In the genomic region with DNA sequence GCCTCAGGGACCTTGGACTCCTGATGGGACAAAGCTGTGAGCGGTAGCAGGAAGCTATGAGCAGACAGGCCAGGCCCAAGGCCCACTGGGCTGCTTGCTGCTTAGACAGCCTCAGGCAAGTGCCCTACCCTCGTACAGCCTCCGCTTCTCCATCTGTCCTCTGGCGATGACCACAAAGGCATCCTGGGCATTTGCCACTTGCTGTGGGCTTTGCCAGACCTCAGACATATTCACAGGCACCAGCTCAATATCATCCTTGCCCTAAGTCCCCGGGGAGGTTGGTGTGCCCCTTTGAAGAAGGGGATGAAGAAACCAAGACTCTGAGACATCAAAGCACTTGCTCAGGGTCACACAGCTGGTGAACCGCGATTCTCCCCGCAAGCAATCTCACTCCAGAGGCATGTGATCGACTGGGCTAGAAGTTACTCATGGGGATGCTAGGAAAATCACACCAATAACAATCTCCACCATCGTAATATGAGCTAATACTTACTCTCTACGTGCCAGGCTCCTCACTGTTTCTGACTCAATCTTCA, we compare ENCODE assay signal across 15 cellular contexts. TPM values are rescaled to one million over a fixed set of nuclear protein-coding genes. Genes with fewer than 3 reads are reported as not detected.
DNase-seq lines count a peak whose midpoint lies in the region; ATAC-seq and TF ChIP-seq lines count a peak whose summit lies in the region.
"Had no signal": no experiment of that assay in that cellular context is flagged by ENCODE, and none has a peak within 500 bp of the region (broad histone marks: within the 10 kb centered on the region; RNA-seq: fewer than 3 reads in every experiment).

No MANE protein-coding gene starts in this region.

- H3K27me3 ChIP-seq in kidney epithelial cell (ENCODE audit: control insufficient read depth, insufficient read depth, low read length) (no peaks in the 10 kb centered on the region), lower lobe of right lung (ENCODE audit: low read depth) (no peaks in the 10 kb centered on the region)
- H3K27me3 ChIP-seq: right atrium auricular region had no signal

- TF ChIP-seq CTCF in kidney epithelial cell (IDR thresholded peaks at IDR 0.05; ENCODE audit: insufficient read depth, low read length, poor library complexity, severe bottlenecking) (no peak), lower lobe of right lung (IDR thresholded peaks at IDR 0.05) (no peak)

- DNase-seq in AG08395 (ENCODE audit: low spot score) (peak; percentile 70), HS-5 (ENCODE audit: low read depth) (peak; percentile 94), astrocyte of the hippocampus (ENCODE audit: low read depth, low spot score) (peak; percentile 82), kidney epithelial cell (ENCODE audit: low read depth) (peak; percentile 88), mucosa of gallbladder (ENCODE audit: low spot score) (no peak), left ventricle myocardium superior (no peak), NCI-H2081 (lab: John Stamatoyannopoulos, UW) (no peak), lower lobe of right lung (no peak)
- DNase-seq: activated T-cell treated with anti-CD3 and anti-CD28 coated beads, Interleukin-2, amount 50 U/mL, for 24 hours; C1 segment of cervical spinal cord; caudate nucleus; head of caudate nucleus; NCI-H2081 treated with DMSO at 0.1 percent for 48 hours; WERI-Rb-1 had no signal

- H3K36me3 ChIP-seq in kidney epithelial cell (ENCODE audit: control insufficient read depth, insufficient read depth, low read length) (no peaks in the 10 kb centered on the region), lower lobe of right lung (no peaks in the 10 kb centered on the region)
- H3K36me3 ChIP-seq: right atrium auricular region, WERI-Rb-1 had no signal

- H3K4me3 ChIP-seq in kidney epithelial cell (ENCODE audit: low read depth, low read length) (no peak overlapping the region), lower lobe of right lung (no peak overlapping the region)
- H3K4me3 ChIP-seq: right atrium auricular region had no signal

- no peaks in the 10 kb centered on the region for H3K9me3 ChIP-seq in lower lobe of right lung
- H3K9me3 ChIP-seq: right atrium auricular region had no signal

- H3K4me1 ChIP-seq in lower lobe of right lung = peaks cover 18% of the 10 kb centered on the region
- H3K4me1 ChIP-seq: right atrium auricular region had no signal

- intact Hi-C loops in left ventricle myocardium superior (cut with micrococcal nuclease) = no loop called here
- intact Hi-C loops in lower lobe of right lung (cut with DNase I) = no loop called here

- H3K27ac ChIP-seq in lower lobe of right lung = no peak overlapping the region
- H3K27ac ChIP-seq: right atrium auricular region, WERI-Rb-1 had no signal

- ATAC-seq in left ventricle myocardium superior (no peak), lower lobe of right lung (no peak)

RNA-seq across cellular contexts. Expression of a gene that starts 21.7 kb away (rescaled TPM):
- total RNA-seq in kidney epithelial cell (25.5 and 26.5 TPM in 2 replicates), mucosa of gallbladder (62.2 TPM), left ventricle myocardium superior (18.4 TPM), lower lobe of right lung (60.5 TPM)

RNA-seq across cellular contexts. Expression of a gene that starts 42.8 kb away (rescaled TPM):
- total RNA-seq in kidney epithelial cell (not detected in 2 replicates), mucosa of gallbladder (0.49 TPM), left ventricle myocardium superior (31.4 TPM), lower lobe of right lung (0.41 TPM)

Comparison
In these comparisons a context has a peak if more than half of its experiments do, and no peak if none do; other contexts are left out.
1. DNase-seq: peak in AG08395 (single experiment), HS-5 (single experiment), astrocyte of the hippocampus (single experiment) and kidney epithelial cell (single experiment); none in mucosa of gallbladder (single experiment), left ventricle myocardium superior (single experiment), NCI-H2081 (0 of 2) and lower lobe of right lung (single experiment).
2. RNA of a gene that starts 42.8 kb away (total RNA-seq): 31.4 TPM in left ventricle myocardium superior (single experiment); 0.49 TPM in mucosa of gallbladder (single experiment), 0.41 TPM in lower lobe of right lung (single experiment) and not detected in kidney epithelial cell; every median in the first group is over 10 times any median in the second.